In the genomic region with DNA sequence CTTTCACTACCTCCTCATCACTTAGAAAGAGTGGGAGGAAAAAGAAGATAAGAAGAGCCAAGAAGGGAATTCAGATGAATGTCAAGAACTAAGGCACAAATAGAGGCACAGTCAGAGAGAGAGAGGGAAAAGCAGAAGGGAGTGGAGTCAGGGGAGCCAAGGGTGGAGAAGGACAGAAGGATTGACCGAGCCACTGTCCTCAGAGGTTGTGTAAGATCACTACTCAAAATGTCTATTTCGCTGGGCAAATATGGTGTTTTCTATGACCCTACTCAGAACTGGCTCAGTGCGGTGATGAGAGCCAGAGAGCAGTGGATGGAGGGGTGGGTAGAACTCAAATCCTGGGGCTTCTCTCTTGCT, we compare ENCODE assay signal across 19 cellular contexts.
DNase-seq lines count a peak whose midpoint lies in the region; ATAC-seq and TF ChIP-seq lines count a peak whose summit lies in the region.
"Had no signal": no experiment of that assay in that cellular context is flagged by ENCODE, and none has a peak within 500 bp of the region (broad histone marks: within the 10 kb centered on the region; RNA-seq: fewer than 3 reads in every experiment).

No MANE protein-coding gene starts in this region.

- H3K36me3 ChIP-seq in HEK293 (ENCODE audit: control insufficient read depth in 2 of 2, insufficient read depth in 1 of 2, low read length in 2 of 2) (no peaks in the 10 kb centered on the region), suprapubic skin (no peaks in the 10 kb centered on the region)
- H3K36me3 ChIP-seq: BLaER1 had no signal

- DNase-seq in activated CD8-positive, alpha-beta memory T cell treated with anti-CD3 and anti-CD28 coated beads for 24 hours, result peak; percentile 51
- DNase-seq in activated CD8-positive, alpha-beta memory T cell treated with anti-CD3 and anti-CD28 coated beads, Interleukin-2, amount 50 U/mL, for 4 hours, result no peak
- DNase-seq in left lobe of liver (ENCODE audit: low spot score), result peak; percentile 34
- DNase-seq in suprapubic skin (ENCODE audit: low spot score in 2 of 2), result peak in 1 of 2 donors; percentile 50
- DNase-seq in NCI-H2107 (lab: John Stamatoyannopoulos, UW), result no peak
- no peak for DNase-seq in NCI-H2107 treated with DMSO at 0.1 percent for 48 hours (lab: John Stamatoyannopoulos, UW; ENCODE audit: unreplicated experiment)
- DNase-seq: CD4-positive, alpha-beta memory T cell; DMS 273 treated with DMSO at 0.1 percent for 48 hours; DMS53; DND-41; EL; GM23248; HFFc6 had no signal

- H3K4me1 ChIP-seq in HEK293 (ENCODE audit: control insufficient read depth, insufficient read depth, low read length) (no peaks in the 10 kb centered on the region), suprapubic skin (peaks cover 3% of the 10 kb centered on the region)
- H3K4me1 ChIP-seq: A549 had no signal

- H3K9me3 ChIP-seq in HEK293 (ENCODE audit: control insufficient read depth, insufficient read depth, low read depth, low read length), result no peaks in the 10 kb centered on the region
- no peaks in the 10 kb centered on the region for H3K9me3 ChIP-seq in suprapubic skin
- H3K9me3 ChIP-seq: A549 had no signal

- TF ChIP-seq EP300 in suprapubic skin (IDR thresholded peaks at IDR 0.05), result no peak

- ATAC-seq in left lobe of liver (no peak), GM18873 (IDR thresholded peaks at IDR 0.05; ENCODE audit: low FRiP score, unreplicated experiment) (no peak)
- ATAC-seq: A549, GM12878 had no signal

- H3K27ac ChIP-seq in HEK293 (ENCODE audit: extremely low read depth, low read depth, low read length), result no peak overlapping the region
- H3K27ac ChIP-seq in suprapubic skin, result peak overlapping the region; percentile 36
- H3K27ac ChIP-seq: 22Rv1, A549, BLaER1, GM23248 had no signal

- H3K4me3 ChIP-seq in HEK293 (ENCODE audit: low read depth, low read length), result no peak overlapping the region
- H3K4me3 ChIP-seq in suprapubic skin, result no peak overlapping the region
- H3K4me3 ChIP-seq: A549, BLaER1, GM12878, GM23248 had no signal

- CTCF ChIA-PET in HEK293 (lab: Yijun Ruan, JAX), result interaction anchor here (0.6 to 1.4 kb wide), 4 partner anchors 9 to 966 kb away, joined by 3 to 6 read pairs (median 4); no protein-coding TSS in a partner anchor

- peaks cover 8% of the 10 kb centered on the region for H3K27me3 ChIP-seq in suprapubic skin
- H3K27me3 ChIP-seq: BLaER1 had no signal

- TF ChIP-seq CTCF in HEK293 (tag by site-specific recombination; IDR thresholded peaks at IDR 0.05), result no peak
- TF ChIP-seq CTCF in suprapubic skin (IDR thresholded peaks at IDR 0.05), result no peak

- POLR2A ChIA-PET in HEK293 (lab: Yijun Ruan, JAX), result no interaction called here

- no peak for TF ChIP-seq POLR2A in suprapubic skin (IDR thresholded peaks at IDR 0.05)

- WGBS in suprapubic skin, result 88% methylated on average over 3 of the region's 3 CpGs

TF ChIP-seq in HEK293, 187 proteins besides CTCF, POLR2A, EP300 and RAD21:
- TF ChIP-seq EGR2 (tag by site-specific recombination; IDR thresholded peaks at IDR 0.05; ENCODE audit: low read depth) (peak; percentile 51; the same call in 1 of the 2 replicates), ZNF202 (tag by site-specific recombination; IDR thresholded peaks at IDR 0.05; ENCODE audit: borderline replicate concordance) (no peak), HOXD13 (CRISPR knock-in tag; IDR thresholded peaks at IDR 0.05; ENCODE audit: borderline replicate concordance) (no peak), ZNF140 (tag by site-specific recombination; IDR thresholded peaks at IDR 0.05) (no peak), ZNF548 (tag by site-specific recombination; IDR thresholded peaks at IDR 0.05) (no peak), ZNF292 (tag by site-specific recombination; IDR thresholded peaks at IDR 0.05; ENCODE audit: borderline replicate concordance, low read depth) (no peak)
- TF ChIP-seq, protein P1, sequence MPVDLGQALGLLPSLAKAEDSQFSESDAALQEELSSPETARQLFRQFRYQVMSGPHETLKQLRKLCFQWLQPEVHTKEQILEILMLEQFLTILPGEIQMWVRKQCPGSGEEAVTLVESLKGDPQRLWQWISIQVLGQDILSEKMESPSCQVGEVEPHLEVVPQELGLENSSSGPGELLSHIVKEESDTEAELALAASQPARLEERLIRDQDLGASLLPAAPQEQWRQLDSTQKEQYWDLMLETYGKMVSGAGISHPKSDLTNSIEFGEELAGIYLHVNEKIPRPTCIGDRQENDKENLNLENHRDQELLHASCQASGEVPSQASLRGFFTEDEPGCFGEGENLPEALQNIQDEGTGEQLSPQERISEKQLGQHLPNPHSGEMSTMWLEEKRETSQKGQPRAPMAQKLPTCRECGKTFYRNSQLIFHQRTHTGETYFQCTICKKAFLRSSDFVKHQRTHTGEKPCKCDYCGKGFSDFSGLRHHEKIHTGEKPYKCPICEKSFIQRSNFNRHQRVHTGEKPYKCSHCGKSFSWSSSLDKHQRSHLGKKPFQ (tag by site-specific recombination; IDR thresholded peaks at IDR 0.05), result no peak

Comparison
In these comparisons a context has a peak if more than half of its experiments do, and no peak if none do; other contexts are left out.
1. DNase-seq: peak in activated CD8-positive, alpha-beta memory T cell treated with anti-CD3 and anti-CD28 coated beads for 24 hours (single experiment) and left lobe of liver (single experiment); none in activated CD8-positive, alpha-beta memory T cell treated with anti-CD3 and anti-CD28 coated beads, Interleukin-2, amount 50 U/mL, for 4 hours (single experiment), NCI-H2107 (single experiment) and NCI-H2107 treated with DMSO at 0.1 percent for 48 hours (single experiment).